12 cellular contexts compared by ENCODE assay signal in genomic region chr16:89444151-89444723, GRCh38. TPM values are rescaled to one million over a fixed set of nuclear protein-coding genes. Genes with fewer than 3 reads are reported as not detected.
DNase-seq lines count a peak whose midpoint lies in the region; ATAC-seq and TF ChIP-seq lines count a peak whose summit lies in the region.
"Had no signal": no experiment of that assay in that cellular context is flagged by ENCODE, and none has a peak within 500 bp of the region (broad histone marks: within the 10 kb centered on the region; RNA-seq: fewer than 3 reads in every experiment).

No MANE protein-coding gene starts in this region.

- in situ Hi-C loops in gastrocnemius medialis (cut with MboI; ENCODE audit: low sequenced_read_pairs in 4 of 4), result no loop called here

- H3K9me3 Mint-ChIP-seq in endodermal cell, result no peaks in the 10 kb centered on the region

- no peaks in the 10 kb centered on the region for H3K9me3 ChIP-seq in endodermal cell (ENCODE audit: control insufficient read depth, low read length)
- no peaks in the 10 kb centered on the region for H3K9me3 ChIP-seq in gastrocnemius medialis
- H3K9me3 ChIP-seq: upper lobe of right lung had no signal

- WGBS in endodermal cell (ENCODE audit: insufficient coverage in 1 of 2, insufficient read length in 1 of 2), 2 experiments, result 90 to 97% methylated on average over 3 to 8 of the region's 8 CpGs

- ATAC-seq in gastrocnemius medialis, result no peak
- ATAC-seq in GM21737 (IDR thresholded peaks at IDR 0.05; ENCODE audit: unreplicated experiment), result no peak
- no peak for ATAC-seq in GM18519 (IDR thresholded peaks at IDR 0.05; ENCODE audit: low FRiP score, unreplicated experiment)

- H3K9ac ChIP-seq in endodermal cell (ENCODE audit: extremely low read depth, low read length, poor library complexity, severe bottlenecking), result no peak overlapping the region

- DNase-seq in NCI-H510A treated with DMSO at 0.1 percent for 48 hours (lab: John Stamatoyannopoulos, UW), result peak; percentile 13
- no peak for DNase-seq in NCI-H510A (lab: John Stamatoyannopoulos, UW)
- DNase-seq in NB4 (ENCODE audit: low read depth), result peak; percentile 63
- DNase-seq in endodermal cell, result no peak
- no peak for DNase-seq in gastrocnemius medialis
- no peak for DNase-seq in NCI-H82 (lab: John Stamatoyannopoulos, UW)
- DNase-seq: KG1; stimulated activated CD4-positive, alpha-beta T cell treated with anti-CD3 and anti-CD28 coated beads, Interleukin-2, amount 100 ng/mL, for 24 hours; upper lobe of right lung had no signal

- H3K4me3 ChIP-seq in NB4 (ENCODE audit: low read depth, low read length) (no peak overlapping the region), endodermal cell (ENCODE audit: low read length) (no peak overlapping the region), gastrocnemius medialis (no peak overlapping the region)
- H3K4me3 ChIP-seq: upper lobe of right lung had no signal

- TF ChIP-seq POLR2A in NB4 (IDR thresholded peaks at IDR 0.05; ENCODE audit: extremely low read depth, insufficient read length) (no peak), gastrocnemius medialis (IDR thresholded peaks at IDR 0.05) (no peak)

- H3K4me1 ChIP-seq in endodermal cell (ENCODE audit: control insufficient read depth, insufficient read depth, low read length) (peaks cover 5% of the 10 kb centered on the region), gastrocnemius medialis (peaks cover 87 to 90% of the 10 kb centered on the region in 2 donors)

- no peaks in the 10 kb centered on the region for H3K36me3 ChIP-seq in endodermal cell (ENCODE audit: control insufficient read depth, insufficient read depth, low read length)
- no peaks in the 10 kb centered on the region for H3K36me3 ChIP-seq in gastrocnemius medialis
- H3K36me3 ChIP-seq: brain microvascular endothelial cell, upper lobe of right lung had no signal

- no peak overlapping the region for H3K27ac ChIP-seq in endodermal cell (ENCODE audit: low read depth, low read length)
- H3K27ac ChIP-seq in gastrocnemius medialis, result peak overlapping the region; percentile 81 to 90 (median 81)

- peaks cover 8% of the 10 kb centered on the region for H3K36me3 Mint-ChIP-seq in endodermal cell (ENCODE audit: low read depth)

- H3K27ac Mint-ChIP-seq in endodermal cell, result peak overlapping the region; percentile 28

- no peaks in the 10 kb centered on the region for H3K27me3 ChIP-seq in endodermal cell (ENCODE audit: control insufficient read depth, insufficient read depth, low read length, poor library complexity, severe bottlenecking)
- H3K27me3 ChIP-seq in gastrocnemius medialis, result no peaks in the 10 kb centered on the region
- H3K27me3 ChIP-seq: brain microvascular endothelial cell, upper lobe of right lung had no signal

- H3K27me3 Mint-ChIP-seq in endodermal cell (ENCODE audit: insufficient read depth), result peaks cover 2% of the 10 kb centered on the region

- peaks cover 64% of the 10 kb centered on the region for H3K4me1 Mint-ChIP-seq in endodermal cell

- intact Hi-C loops in gastrocnemius medialis (cut with DNase I; ENCODE audit: low total_unique reads), result loop anchor here (5.0 kb wide), 1 partner anchor 33 kb away; no protein-coding TSS in a partner anchor

- no peak overlapping the region for H3K4me3 Mint-ChIP-seq in endodermal cell

- TF ChIP-seq CTCF in NB4 (IDR thresholded peaks at IDR 0.05; ENCODE audit: low read depth, low read length) (no peak), endodermal cell (conservative IDR thresholded peaks at IDR 0.05) (no peak), gastrocnemius medialis (IDR thresholded peaks at IDR 0.05 in 4 of 5, conservative IDR thresholded peaks at IDR 0.05 in 1 of 5) (no peak)

RNA-seq across cellular contexts. Expression of gene ANKRD11, which starts 46.1 kb away (rescaled TPM):
- 100 to 1,000 TPM; 118 to 159 TPM for total RNA-seq in endodermal cell
- 99.5 TPM for polyA plus RNA-seq in endodermal cell (2013, experiment 1 of 2)
- polyA plus RNA-seq in endodermal cell (2013, experiment 2 of 2), result 88.3 TPM
- 10 to 100 TPM; 26.0 to 77.0 (median 55.0) TPM for total RNA-seq in gastrocnemius medialis

Comparison
In these comparisons a context has a peak if more than half of its experiments do, and no peak if none do; other contexts are left out.
1. DNase-seq: peak in NCI-H510A treated with DMSO at 0.1 percent for 48 hours (single experiment) and NB4 (single experiment); none in NCI-H510A (single experiment), endodermal cell (single experiment), gastrocnemius medialis (0 of 2) and NCI-H82 (single experiment).